19 cellular contexts compared by ENCODE assay signal in the genomic region with DNA sequence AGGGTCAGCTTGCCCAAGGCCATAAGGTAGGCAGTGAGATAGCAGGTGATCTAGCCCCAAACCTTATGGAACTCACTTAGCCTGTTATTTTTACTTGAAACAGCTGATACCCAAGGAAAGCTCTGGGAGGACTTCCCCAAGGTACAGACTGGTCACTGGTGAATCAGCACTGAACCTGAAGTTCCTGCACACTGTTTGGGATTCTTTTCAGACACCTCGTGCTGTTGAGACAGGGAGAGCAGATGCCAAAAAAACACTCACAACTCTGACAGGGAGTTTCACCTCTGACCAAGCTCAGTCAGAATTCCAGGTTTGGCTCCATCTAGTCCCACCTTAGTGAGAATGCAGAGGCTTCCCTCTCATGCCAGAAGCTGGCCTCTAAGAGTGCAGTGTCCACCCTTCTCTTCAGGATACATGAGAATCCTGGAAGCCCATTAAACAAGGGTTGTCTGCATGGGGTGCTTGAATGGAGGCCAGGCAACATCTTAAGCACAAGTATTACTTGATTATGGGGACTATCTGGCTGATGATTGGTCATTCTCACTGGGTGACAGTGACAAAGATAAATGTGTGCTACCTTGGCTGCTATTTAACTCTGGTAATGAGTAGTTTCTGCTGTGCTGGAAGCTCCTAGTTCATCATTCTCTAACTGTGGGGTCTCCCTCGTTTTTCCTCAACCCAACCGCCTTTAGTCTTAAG.
DNase-seq lines count a peak whose midpoint lies in the region; ATAC-seq, FAIRE-seq and TF ChIP-seq lines count a peak whose summit lies in the region.
"Had no signal": no experiment of that assay in that cellular context is flagged by ENCODE, and none has a peak within 500 bp of the region (broad histone marks: within the 10 kb centered on the region; RNA-seq: fewer than 3 reads in every experiment).

No MANE protein-coding gene starts in this region.

- 58% methylated on average over 3 of the region's 3 CpGs for WGBS in A549 (ENCODE audit: missing lambda C conversion rate)

- H3K27ac Mint-ChIP-seq in GM23338 (no peak overlapping the region), HFFc6 (no peak overlapping the region)
- H3K27ac Mint-ChIP-seq: H9, IgD-negative memory B cell had no signal

- peak; percentile 32 for FAIRE-seq in A549 (lab: Jason Lieb, UNC)

- no peak for TF ChIP-seq EP300 in A549 (IDR thresholded peaks at IDR 0.05)

- H3K4me3 ChIP-seq in A549: no peak overlapping the region
- no peak overlapping the region for H3K4me3 ChIP-seq in GM23338
- H3K4me3 ChIP-seq in RWPE2 (ENCODE audit: severe bottlenecking): no peak overlapping the region
- no peak overlapping the region for H3K4me3 ChIP-seq in ascending aorta
- H3K4me3 ChIP-seq: PC-9 had no signal

- H3K27ac ChIP-seq in A549 (peak overlapping the region in 1 of 2 experiments; percentile 44; a peak in 3 of 6 replicates), GM23338 (ENCODE audit: low read depth) (no peak overlapping the region), RWPE2 (ENCODE audit: poor library complexity, severe bottlenecking) (no peak overlapping the region), foreskin keratinocyte (no peak overlapping the region), ascending aorta (no peak overlapping the region)
- H3K27ac ChIP-seq: C4-2B, PC-9 had no signal

- H3K9me3 ChIP-seq in A549 (0 out of 3 replicates have a peak, but pooled peaks cover 2% of the 10 kb centered on the region), RWPE2 (ENCODE audit: severe bottlenecking) (no peaks in the 10 kb centered on the region), ascending aorta (no peaks in the 10 kb centered on the region)

- H3K4me1 ChIP-seq in A549 (peaks cover 23% of the 10 kb centered on the region), GM23338 (ENCODE audit: insufficient read depth) (peaks cover 17% of the 10 kb centered on the region), RWPE2 (ENCODE audit: insufficient read depth, poor library complexity, severe bottlenecking) (peaks cover 5% of the 10 kb centered on the region), foreskin keratinocyte (no peaks in the 10 kb centered on the region), ascending aorta (no peaks in the 10 kb centered on the region)

- no peak for TF ChIP-seq CTCF in A549 (IDR thresholded peaks at IDR 0.05)
- TF ChIP-seq CTCF in GM23338 (conservative IDR thresholded peaks at IDR 0.05; ENCODE audit: low read depth in 2 of 2): no peak
- TF ChIP-seq CTCF in RWPE2 (IDR thresholded peaks at IDR 0.05; ENCODE audit: poor library complexity, severe bottlenecking): no peak
- no peak for TF ChIP-seq CTCF in foreskin keratinocyte (conservative IDR thresholded peaks at IDR 0.05)
- no peak for TF ChIP-seq CTCF in ascending aorta (IDR thresholded peaks at IDR 0.05)
- no peak for TF ChIP-seq CTCF in HFFc6 (IDR thresholded peaks at IDR 0.05)

- no peaks in the 10 kb centered on the region for H3K79me2 ChIP-seq in GM23338 (replicated peaks; ENCODE audit: insufficient read depth)

- peak overlapping the region; percentile 7; the same call in 1 of the 3 replicates for H3K4me2 ChIP-seq in A549
- no peak overlapping the region for H3K4me2 ChIP-seq in GM23338
- H3K4me2 ChIP-seq: PC-9 had no signal

- CTCF ChIA-PET in A549 (lab: Yijun Ruan, JAX): interaction anchor here (2.5 kb wide), 1 partner anchor 10 kb away, joined by 10 read pairs; no protein-coding TSS in a partner anchor

- DNase-seq in A549 (ENCODE audit: low read depth in 1 of 2, low spot score in 1 of 2) (no peak), GM23338 (ENCODE audit: low spot score) (no peak), RWPE2 (ENCODE audit: low spot score) (no peak), foreskin keratinocyte (peak; percentile 59 to 80), ascending aorta (ENCODE audit: low spot score in 2 of 2) (no peak), Ammon's horn (ENCODE audit: low spot score) (no peak), HFFc6 (no peak)
- DNase-seq: DMS79, H9, Karpas-422, NCI-H1092 treated with DMSO at 0.1 percent for 48 hours, NCI-H1694 treated with DMSO at 0.1 percent for 48 hours, NCI-H2107, NCI-H2227 treated with DMSO at 0.1 percent for 48 hours, NCI-H524, PC-9 had no signal

- 0 out of 2 replicates have a peak, but pooled peaks cover 6% of the 10 kb centered on the region for H3K9me2 ChIP-seq in GM23338 (ENCODE audit: insufficient read depth)

- H3K36me3 ChIP-seq in GM23338 (ENCODE audit: insufficient read depth) (no peaks in the 10 kb centered on the region), RWPE2 (ENCODE audit: low read depth) (no peaks in the 10 kb centered on the region), ascending aorta (no peaks in the 10 kb centered on the region)

- TF ChIP-seq POLR2A in A549 (IDR thresholded peaks at IDR 0.05; ENCODE audit: low read length): no peak

- H3K9me3 Mint-ChIP-seq in GM23338 (no peaks in the 10 kb centered on the region), HFFc6 (no peaks in the 10 kb centered on the region)
- H3K9me3 Mint-ChIP-seq: H9, IgD-negative memory B cell had no signal

- ATAC-seq in A549 (peak in 1 of 2 experiments; percentile 46; a peak in 2 of 6 replicates), GM23338 (no peak), RWPE2 (ENCODE audit: low read depth) (peak; percentile 69), foreskin keratinocyte (peak; percentile 85), GM21423 (IDR thresholded peaks at IDR 0.05; ENCODE audit: unreplicated experiment) (no peak)

- no peaks in the 10 kb centered on the region for H4K20me1 ChIP-seq in GM23338 (replicated peaks; ENCODE audit: insufficient read depth)

- H3K27me3 Mint-ChIP-seq in GM23338 (ENCODE audit: insufficient read depth, low read depth, poor library complexity) (no peaks in the 10 kb centered on the region), HFFc6 (ENCODE audit: insufficient read depth) (no peaks in the 10 kb centered on the region)

- H3K27me3 ChIP-seq in GM23338 (ENCODE audit: insufficient read depth) (no peaks in the 10 kb centered on the region), RWPE2 (ENCODE audit: insufficient read depth, poor library complexity, severe bottlenecking) (no peaks in the 10 kb centered on the region), foreskin keratinocyte (no peaks in the 10 kb centered on the region), ascending aorta (no peaks in the 10 kb centered on the region)

- H3F3A ChIP-seq in GM23338 (replicated peaks; ENCODE audit: low read depth): no peaks in the 10 kb centered on the region

- H3K36me3 Mint-ChIP-seq in GM23338 (ENCODE audit: low read depth) (no peaks in the 10 kb centered on the region), HFFc6 (ENCODE audit: low read depth) (no peaks in the 10 kb centered on the region)

- POLR2A ChIA-PET in A549 (lab: Yijun Ruan, JAX): interaction anchor here (0.8 kb wide), 1 partner anchor 73 kb away, joined by 3 read pairs; no protein-coding TSS in a partner anchor

- H2AFZ ChIP-seq in GM23338: 0 out of 2 replicates have a peak overlapping the region, but pooled peaks have one; percentile 28
- H2AFZ ChIP-seq: PC-9 had no signal

- TF ChIP-seq RAD21 in A549 (conservative IDR thresholded peaks at IDR 0.05 in 1 of 2, IDR thresholded peaks at IDR 0.05 in 1 of 2): no peak

- H3K4me1 Mint-ChIP-seq in GM23338 (peaks cover 24% of the 10 kb centered on the region), HFFc6 (ENCODE audit: low read depth) (peaks cover 27% of the 10 kb centered on the region)
- H3K4me1 Mint-ChIP-seq: IgD-negative memory B cell had no signal

- no peak overlapping the region for H3K4me3 Mint-ChIP-seq in GM23338
- H3K4me3 Mint-ChIP-seq in HFFc6: no peak overlapping the region
- H3K4me3 Mint-ChIP-seq: H9, IgD-negative memory B cell had no signal

- intact Hi-C loops in ascending aorta (cut with DNase I): no loop called here

TF ChIP-seq in A549, 52 proteins besides CTCF, POLR2A, EP300 and RAD21 (continues in another document):
- TF ChIP-seq ZFP36 (IDR thresholded peaks at IDR 0.05; ENCODE audit: borderline replicate concordance, partially characterized antibody) (no peak), CBX8 (IDR thresholded peaks at IDR 0.05) (no peak), JUNB (IDR thresholded peaks at IDR 0.05) (no peak), TP53 (CRISPR knock-in tag; IDR thresholded peaks at IDR 0.05) (no peak), HOXB13 (CRISPR knock-in tag; IDR thresholded peaks at IDR 0.05; ENCODE audit: low read depth) (no peak), BHLHE40 (IDR thresholded peaks at IDR 0.05; ENCODE audit: low read depth, low read length) (no peak)

TF ChIP-seq in GM23338, 12 proteins besides CTCF, POLR2A, EP300 and RAD21:
- TF ChIP-seq STAT1 (IDR thresholded peaks at IDR 0.05; ENCODE audit: unreplicated experiment) (no peak), ZNF331 (CRISPR knock-in tag; IDR thresholded peaks at IDR 0.05; ENCODE audit: low read depth) (no peak), JUNB (IDR thresholded peaks at IDR 0.05; ENCODE audit: unreplicated experiment) (no peak), ZNF114 (CRISPR knock-in tag; IDR thresholded peaks at IDR 0.05) (no peak), POLR2AphosphoS5 (IDR thresholded peaks at IDR 0.05; ENCODE audit: low read depth) (no peak), ETS1 (IDR thresholded peaks at IDR 0.05) (no peak), EZH2 (IDR thresholded peaks at IDR 0.05; ENCODE audit: low read depth, unreplicated experiment) (no peak), NANOG (IDR thresholded peaks at IDR 0.05; ENCODE audit: borderline replicate concordance) (no peak)

Comparison
In these comparisons a context has a peak if more than half of its experiments do, and no peak if none do; other contexts are left out.
1. ATAC-seq: peak in RWPE2 (single experiment) and foreskin keratinocyte (single experiment); none in GM23338 (single experiment) and GM21423 (single experiment).
2. DNase-seq: peak in foreskin keratinocyte (2 of 2); none in A549 (0 of 2), GM23338 (single experiment), RWPE2 (single experiment), ascending aorta (0 of 2), Ammon's horn (single experiment) and HFFc6 (single experiment).